ENCODE assay signal across 9 cellular contexts in genomic region chr19:49896863-49897621, GRCh38. TPM values are rescaled to one million over a fixed set of nuclear protein-coding genes. Genes with fewer than 3 reads are reported as not detected.
DNase-seq lines count a peak whose midpoint lies in the region; ATAC-seq, FAIRE-seq and TF ChIP-seq lines count a peak whose summit lies in the region.
"Had no signal": no experiment of that assay in that cellular context is flagged by ENCODE, and none has a peak within 500 bp of the region (broad histone marks: within the 10 kb centered on the region; RNA-seq: fewer than 3 reads in every experiment).

Gene IL4I1, minus strand, starts transcription at chr19:49896887. Its CDS starts 727 bp downstream, at chr19:49896160.

- H3K79me2 ChIP-seq in hepatocyte = no peaks in the 10 kb centered on the region

- H3K9me3 Mint-ChIP-seq in activated naive CD8-positive, alpha-beta T cell treated with anti-CD3 and anti-CD28 coated beads for 36 hours = no peaks in the 10 kb centered on the region
- no peaks in the 10 kb centered on the region for H3K9me3 Mint-ChIP-seq in stimulated activated naive CD8-positive, alpha-beta T cell treated with anti-CD3 and anti-CD28 coated beads, Interleukin-15, Interleukin-2, amounts not matched to agents 100 ng/mL and 50 ng/mL, for 24 hours

- TF ChIP-seq POLR2A in GM12891 (IDR thresholded peaks at IDR 0.05; ENCODE audit: low read depth, low read length) = no peak

- H3K4me1 ChIP-seq in SJSA1 (replicated peaks) (peaks cover 15% of the 10 kb centered on the region), hepatocyte (ENCODE audit: insufficient read depth) (no peaks in the 10 kb centered on the region)

- H3K27me3 Mint-ChIP-seq in activated naive CD8-positive, alpha-beta T cell treated with anti-CD3 and anti-CD28 coated beads for 36 hours = no peaks in the 10 kb centered on the region
- H3K27me3 Mint-ChIP-seq in stimulated activated naive CD8-positive, alpha-beta T cell treated with anti-CD3 and anti-CD28 coated beads, Interleukin-15, Interleukin-2, amounts not matched to agents 100 ng/mL and 50 ng/mL, for 24 hours = no peaks in the 10 kb centered on the region

- H3K36me3 ChIP-seq in SJSA1 (no peaks in the 10 kb centered on the region), hepatocyte (replicated peaks; ENCODE audit: insufficient read depth, low read depth) (no peaks in the 10 kb centered on the region)

- no peaks in the 10 kb centered on the region for H3K9me2 ChIP-seq in hepatocyte (replicated peaks; ENCODE audit: insufficient read depth)

- no peak within 1 kb of the TSS for H3K4me3 ChIP-seq in SJSA1
- H3K4me3 ChIP-seq in hepatocyte = no peak within 1 kb of the TSS

- H3K9me3 ChIP-seq in SJSA1 (replicated peaks) = no peaks in the 10 kb centered on the region
- no peaks in the 10 kb centered on the region for H3K9me3 ChIP-seq in hepatocyte (ENCODE audit: low read depth)

- peak; percentile 42 for ATAC-seq in HG02763 (IDR thresholded peaks at IDR 0.05; ENCODE audit: unreplicated experiment)

- DNase-seq in GM12891 (ENCODE audit: insufficient read length, low spot score) = peak; percentile 70
- no peak for DNase-seq in SJSA1 (ENCODE audit: low read depth in 1 of 2, low spot score in 2 of 2)
- peak; percentile 70 for DNase-seq in activated naive CD8-positive, alpha-beta T cell treated with anti-CD3 and anti-CD28 coated beads for 36 hours
- peak; percentile 8 for DNase-seq in midbrain (lab: John Stamatoyannopoulos, UW)
- DNase-seq in hepatocyte (ENCODE audit: low spot score) = no peak
- DNase-seq in NCI-H2196 treated with DMSO at 0.1 percent for 48 hours (lab: John Stamatoyannopoulos, UW; ENCODE audit: unreplicated experiment) = no peak

- H2AFZ ChIP-seq in hepatocyte = no peak within 1 kb of the TSS

- H3K27ac Mint-ChIP-seq in activated naive CD8-positive, alpha-beta T cell treated with anti-CD3 and anti-CD28 coated beads for 36 hours = peak within 1 kb of the TSS; percentile 85
- peak within 1 kb of the TSS; percentile 96 for H3K27ac Mint-ChIP-seq in stimulated activated naive CD8-positive, alpha-beta T cell treated with anti-CD3 and anti-CD28 coated beads, Interleukin-15, Interleukin-2, amounts not matched to agents 100 ng/mL and 50 ng/mL, for 24 hours

- H3K36me3 Mint-ChIP-seq in activated naive CD8-positive, alpha-beta T cell treated with anti-CD3 and anti-CD28 coated beads for 36 hours = peaks cover 2% of the 10 kb centered on the region
- H3K36me3 Mint-ChIP-seq in stimulated activated naive CD8-positive, alpha-beta T cell treated with anti-CD3 and anti-CD28 coated beads, Interleukin-15, Interleukin-2, amounts not matched to agents 100 ng/mL and 50 ng/mL, for 24 hours (ENCODE audit: low read depth) = peaks cover 3% of the 10 kb centered on the region

- peak within 1 kb of the TSS; percentile 68 for H3K4me3 Mint-ChIP-seq in activated naive CD8-positive, alpha-beta T cell treated with anti-CD3 and anti-CD28 coated beads for 36 hours
- H3K4me3 Mint-ChIP-seq in stimulated activated naive CD8-positive, alpha-beta T cell treated with anti-CD3 and anti-CD28 coated beads, Interleukin-15, Interleukin-2, amounts not matched to agents 100 ng/mL and 50 ng/mL, for 24 hours = peak within 1 kb of the TSS; percentile 85

- no peaks in the 10 kb centered on the region for H4K20me1 ChIP-seq in hepatocyte (ENCODE audit: insufficient read depth, poor library complexity, severe bottlenecking)

- H3K27ac ChIP-seq in SJSA1 (peak within 1 kb of the TSS; percentile 17; the same call in 1 of the 2 replicates), hepatocyte (no peak within 1 kb of the TSS)

- peaks cover 41% of the 10 kb centered on the region for H3K4me1 Mint-ChIP-seq in activated naive CD8-positive, alpha-beta T cell treated with anti-CD3 and anti-CD28 coated beads for 36 hours
- peaks cover 74% of the 10 kb centered on the region for H3K4me1 Mint-ChIP-seq in stimulated activated naive CD8-positive, alpha-beta T cell treated with anti-CD3 and anti-CD28 coated beads, Interleukin-15, Interleukin-2, amounts not matched to agents 100 ng/mL and 50 ng/mL, for 24 hours (ENCODE audit: low read depth)

- H3K4me2 ChIP-seq in hepatocyte = no peak within 1 kb of the TSS

- TF ChIP-seq CTCF in hepatocyte (IDR thresholded peaks at IDR 0.05; ENCODE audit: poor library complexity) = no peak

- WGBS in hepatocyte (ENCODE audit: low lambda C conversion rate, missing lambda C conversion rate) = 64% methylated on average over 20 of the region's 20 CpGs

- peak; percentile 98 for FAIRE-seq in GM12891 (lab: Jason Lieb, UNC)
- FAIRE-seq: TTC549 had no signal

- H3K27me3 ChIP-seq in SJSA1 (replicated peaks) = no peaks in the 10 kb centered on the region
- no peaks in the 10 kb centered on the region for H3K27me3 ChIP-seq in hepatocyte

TF ChIP-seq in GM12891, 5 proteins besides CTCF, POLR2A, EP300 and RAD21:
- peak; percentile 48; the same call in 1 of the 2 replicates for TF ChIP-seq POLR2AphosphoS5 (IDR thresholded peaks at IDR 0.05; ENCODE audit: low read depth, low read length)
- no peak for TF ChIP-seq POU2F2 (IDR thresholded peaks at IDR 0.05; ENCODE audit: low read depth, low read length)
- peak; percentile 78 for TF ChIP-seq SPI1 (IDR thresholded peaks at IDR 0.05; ENCODE audit: low read depth, low read length)

RNA-seq across cellular contexts. Expression of gene IL4I1, which starts in this region (rescaled TPM):
- 30.1 TPM for polyA plus RNA-seq in GM12891 (2012; ENCODE audit: low read depth, missing spikeins)
- 0.18 TPM in 1 of 2 replicates, not detected in the other for total RNA-seq in SJSA1 (2014; rRNA removed; shearing (Covaris generic))
- 1 to 10 TPM; 2.3 to 2.9 TPM for total RNA-seq in activated naive CD8-positive, alpha-beta T cell treated with anti-CD3 and anti-CD28 coated beads for 36 hours
- 0.12 and 0.60 TPM in 2 replicates for total RNA-seq in hepatocyte
- polyA plus RNA-seq in hepatocyte = 0.33 and 0.97 TPM in 2 replicates

Comparison
In these comparisons a context has a peak if more than half of its experiments do, and no peak if none do; other contexts are left out.
1. DNase-seq: peak in GM12891 (single experiment), activated naive CD8-positive, alpha-beta T cell treated with anti-CD3 and anti-CD28 coated beads for 36 hours (single experiment) and midbrain (single experiment); none in SJSA1 (0 of 2), hepatocyte (single experiment) and NCI-H2196 treated with DMSO at 0.1 percent for 48 hours (single experiment).